4 cellular contexts compared by ENCODE assay signal in the genomic region with DNA sequence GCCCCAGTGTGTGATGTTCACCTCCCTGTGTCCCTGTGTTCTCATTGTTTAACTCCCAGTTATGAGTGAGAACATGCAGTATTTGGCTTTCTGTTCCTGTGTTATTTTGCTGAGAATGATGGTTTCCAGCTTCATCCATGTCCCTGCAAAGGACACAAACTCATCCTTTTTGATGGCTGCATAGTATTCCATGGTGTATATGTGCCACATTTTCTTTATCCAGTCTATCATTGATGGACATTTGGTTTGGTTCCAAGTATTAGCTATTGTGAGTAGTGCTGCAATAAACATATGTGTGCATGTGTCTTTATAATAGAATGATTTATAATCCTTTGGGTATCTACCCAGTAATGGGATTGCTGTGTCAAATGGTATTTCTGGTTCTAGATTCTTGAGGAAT. TPM values are rescaled to one million over a fixed set of nuclear protein-coding genes. Genes with fewer than 3 reads are reported as not detected.
"Had no signal": no experiment of that assay in that cellular context is flagged by ENCODE, and none has a peak within 500 bp of the region (broad histone marks: within the 10 kb centered on the region; RNA-seq: fewer than 3 reads in every experiment).

No MANE protein-coding gene starts in this region.

RNA-seq across cellular contexts. Expression of gene NRK, which starts 16.7 kb away (rescaled TPM):
- total RNA-seq: HepG2, HT-29, HT1080 had no signal
- polyA plus RNA-seq: HepG2, IgD-negative memory B cell had no signal
